In genomic region chr5:154475613-154476342, GRCh38 we compare ENCODE assay signal across 10 cellular contexts. TPM values are rescaled to one million over a fixed set of nuclear protein-coding genes. Genes with fewer than 3 reads are reported as not detected.
DNase-seq lines count a peak whose midpoint lies in the region; ATAC-seq and TF ChIP-seq lines count a peak whose summit lies in the region.
"Had no signal": no experiment of that assay in that cellular context is flagged by ENCODE, and none has a peak within 500 bp of the region (broad histone marks: within the 10 kb centered on the region; RNA-seq: fewer than 3 reads in every experiment).

No MANE protein-coding gene starts in this region.

- H3K9me3 Mint-ChIP-seq in WTC11: no peaks in the 10 kb centered on the region
- peaks cover 0 to 1% of the 10 kb centered on the region in 2 donors for H3K9me3 Mint-ChIP-seq in stimulated activated naive B cell treated with anti-CD40 and anti-IgM and Interleukin-4, amounts not matched to agents 10 μg/mL and 1 μg/mL and 100 μg/mL, for 72 hours

- no peak overlapping the region for H3K27ac Mint-ChIP-seq in WTC11
- H3K27ac Mint-ChIP-seq in stimulated activated naive B cell treated with anti-CD40 and anti-IgM and Interleukin-4, amounts not matched to agents 10 μg/mL and 1 μg/mL and 100 μg/mL, for 72 hours: peak overlapping the region; percentile 88

- peaks cover 65% of the 10 kb centered on the region for H3K4me1 Mint-ChIP-seq in WTC11
- peaks cover 45 to 62% of the 10 kb centered on the region in 2 donors for H3K4me1 Mint-ChIP-seq in stimulated activated naive B cell treated with anti-CD40 and anti-IgM and Interleukin-4, amounts not matched to agents 10 μg/mL and 1 μg/mL and 100 μg/mL, for 72 hours

- CTCF ChIA-PET in WTC11 (lab: Charles Lee): interaction anchor here (0.9 to 4.2 kb wide), 5 partner anchors 7 to 133 kb away, joined by 3 to 26 read pairs (median 6); no protein-coding TSS in a partner anchor

- H3K27me3 Mint-ChIP-seq in WTC11 (ENCODE audit: low read depth): peaks cover 100% of the 10 kb centered on the region
- H3K27me3 Mint-ChIP-seq in stimulated activated naive B cell treated with anti-CD40 and anti-IgM and Interleukin-4, amounts not matched to agents 10 μg/mL and 1 μg/mL and 100 μg/mL, for 72 hours: peaks cover 71 to 90% of the 10 kb centered on the region in 2 donors

- POLR2A ChIA-PET in WTC11 (lab: Charles Lee): no interaction called here

- no peaks in the 10 kb centered on the region for H3K36me3 Mint-ChIP-seq in WTC11
- peaks cover 7 to 8% of the 10 kb centered on the region in 2 donors for H3K36me3 Mint-ChIP-seq in stimulated activated naive B cell treated with anti-CD40 and anti-IgM and Interleukin-4, amounts not matched to agents 10 μg/mL and 1 μg/mL and 100 μg/mL, for 72 hours

- H3K9me3 ChIP-seq in iPS-18c (ENCODE audit: control insufficient read depth, insufficient read depth, low read length): peaks cover 2% of the 10 kb centered on the region

- H3K4me3 Mint-ChIP-seq in WTC11: peak overlapping the region; percentile 59
- peak overlapping the region; percentile 68 to 77 for H3K4me3 Mint-ChIP-seq in stimulated activated naive B cell treated with anti-CD40 and anti-IgM and Interleukin-4, amounts not matched to agents 10 μg/mL and 1 μg/mL and 100 μg/mL, for 72 hours

- peak; percentile 65 for DNase-seq in activated CD8-positive, alpha-beta memory T cell treated with anti-CD3 and anti-CD28 coated beads for 24 hours
- DNase-seq in activated CD8-positive, alpha-beta memory T cell treated with anti-CD3 and anti-CD28 coated beads, Interleukin-2, amount 50 U/mL, for 4 hours: no peak
- DNase-seq in WTC11 (ENCODE audit: low spot score) (peak; percentile 52), iPS-NIHi11 (ENCODE audit: low spot score) (no peak)
- no peak for DNase-seq in stimulated activated naive B cell treated with anti-CD40 and anti-IgM and Interleukin-4, amounts not matched to agents 10 μg/mL and 1 μg/mL and 100 μg/mL, for 72 hours
- DNase-seq in stimulated activated CD4-positive, alpha-beta T cell treated with anti-CD3 and anti-CD28 coated beads, Interleukin-4, amount 100 ng/mL, for 4 hours: no peak
- DNase-seq: SW 1271 had no signal

- peak overlapping the region; percentile 29 for H3K4me3 ChIP-seq in iPS-18c (ENCODE audit: insufficient read depth, low read depth, low read length)

- TF ChIP-seq CTCF in WTC11 (IDR thresholded peaks at IDR 0.05): no peak

- no peak for ATAC-seq in WTC11
- no peak for ATAC-seq in stimulated activated naive B cell treated with anti-CD40 and anti-IgM and Interleukin-4, amounts not matched to agents 10 μg/mL and 1 μg/mL and 100 μg/mL, for 72 hours (replicated peaks)
- ATAC-seq in HG02588 (IDR thresholded peaks at IDR 0.05; ENCODE audit: unreplicated experiment): no peak

TF ChIP-seq in WTC11, 78 proteins besides CTCF, POLR2A, EP300 and RAD21 (continues in another document):
- TF ChIP-seq TCF7 (CRISPR knock-in tag; IDR thresholded peaks at IDR 0.05; ENCODE audit: low read depth): no peak
- no peak for TF ChIP-seq USF2 (CRISPR knock-in tag; IDR thresholded peaks at IDR 0.05)
- TF ChIP-seq FOXK1 (CRISPR knock-in tag; IDR thresholded peaks at IDR 0.05): no peak
- TF ChIP-seq MYBL2 (CRISPR knock-in tag; IDR thresholded peaks at IDR 0.05): no peak
- no peak for TF ChIP-seq NR2C2 (CRISPR knock-in tag; IDR thresholded peaks at IDR 0.05)
- TF ChIP-seq ZNF317 (CRISPR knock-in tag; IDR thresholded peaks at IDR 0.05; ENCODE audit: borderline replicate concordance, low read depth): no peak
- TF ChIP-seq ZNF532 (CRISPR knock-in tag; IDR thresholded peaks at IDR 0.05; ENCODE audit: borderline replicate concordance): no peak
- TF ChIP-seq ZNF232 (CRISPR knock-in tag; IDR thresholded peaks at IDR 0.05): no peak
- TF ChIP-seq ZBTB43 (CRISPR knock-in tag; IDR thresholded peaks at IDR 0.05): no peak
- no peak for TF ChIP-seq ZNF416 (CRISPR knock-in tag; IDR thresholded peaks at IDR 0.05)
- TF ChIP-seq TEAD1 (CRISPR knock-in tag; IDR thresholded peaks at IDR 0.05): no peak
- TF ChIP-seq CDX4 (CRISPR knock-in tag; IDR thresholded peaks at IDR 0.05; ENCODE audit: borderline replicate concordance): no peak
- TF ChIP-seq NFYB (CRISPR knock-in tag; conservative IDR thresholded peaks at IDR 0.05; ENCODE audit: low read depth): no peak
- no peak for TF ChIP-seq ATF1 (CRISPR knock-in tag; IDR thresholded peaks at IDR 0.05)
- no peak for TF ChIP-seq MAX (CRISPR knock-in tag; IDR thresholded peaks at IDR 0.05)
- no peak for TF ChIP-seq PREB (CRISPR knock-in tag; IDR thresholded peaks at IDR 0.05; ENCODE audit: borderline replicate concordance)

RNA-seq across cellular contexts. Expression of gene HAND1, which starts 2.2 kb away (rescaled TPM):
- not detected in 3 replicates for total RNA-seq in WTC11 (2021)
- total RNA-seq: dermis microvascular lymphatic vessel endothelial cell had no signal

RNA-seq across cellular contexts. Expression of gene SAP30L, which starts 30.0 kb away (rescaled TPM):
- total RNA-seq in WTC11 (2021): 25.6 to 33.5 TPM (median 32.0 TPM) in 3 replicates

Comparison
In these comparisons a context has a peak if more than half of its experiments do, and no peak if none do; other contexts are left out.
1. DNase-seq: peak in activated CD8-positive, alpha-beta memory T cell treated with anti-CD3 and anti-CD28 coated beads for 24 hours (single experiment) and WTC11 (single experiment); none in activated CD8-positive, alpha-beta memory T cell treated with anti-CD3 and anti-CD28 coated beads, Interleukin-2, amount 50 U/mL, for 4 hours (single experiment), stimulated activated naive B cell treated with anti-CD40 and anti-IgM and Interleukin-4, amounts not matched to agents 10 μg/mL and 1 μg/mL and 100 μg/mL, for 72 hours (single experiment), iPS-NIHi11 (single experiment) and stimulated activated CD4-positive, alpha-beta T cell treated with anti-CD3 and anti-CD28 coated beads, Interleukin-4, amount 100 ng/mL, for 4 hours (0 of 2).